In the genomic region with DNA sequence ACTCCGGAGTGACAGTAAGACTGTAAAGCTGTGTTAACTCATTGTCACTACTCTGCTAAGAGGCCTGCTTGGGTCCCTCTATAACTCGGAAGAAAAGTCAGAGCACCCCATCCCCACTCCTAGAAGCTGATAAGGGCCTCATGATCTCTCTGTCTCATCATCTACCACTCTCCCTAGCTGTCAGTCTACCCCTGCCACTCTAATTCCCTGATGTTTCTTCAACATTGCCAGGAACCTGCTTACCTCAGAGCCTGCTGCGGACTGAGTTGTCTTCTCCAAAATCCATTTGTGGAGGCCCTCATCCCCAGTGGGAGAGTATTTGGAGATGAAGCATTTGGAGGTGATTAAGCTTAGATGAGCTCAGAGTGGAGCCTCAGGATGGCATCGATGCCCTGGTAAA, we compare ENCODE assay signal across 4 cellular contexts.
"Had no signal": no experiment of that assay in that cellular context is flagged by ENCODE, and none has a peak within 500 bp of the region (broad histone marks: within the 10 kb centered on the region; RNA-seq: fewer than 3 reads in every experiment).

No MANE protein-coding gene starts in this region.

- H3K4me1 Mint-ChIP-seq: GM23338 had no signal

- H3K4me3 ChIP-seq: GM23338 had no signal

- H3K4me3 Mint-ChIP-seq: GM23338, H9 had no signal

- H3K27ac Mint-ChIP-seq: GM23338, H9 had no signal

- DNase-seq: H9, HCEC 1CT, IMR-90 had no signal
